ENCODE assay signal across 15 cellular contexts in genomic region chr15:90024406-90024805, GRCh38. TPM values are rescaled to one million over a fixed set of nuclear protein-coding genes. Genes with fewer than 3 reads are reported as not detected.
DNase-seq lines count a peak whose midpoint lies in the region; ATAC-seq and TF ChIP-seq lines count a peak whose summit lies in the region.
"Had no signal": no experiment of that assay in that cellular context is flagged by ENCODE, and none has a peak within 500 bp of the region (broad histone marks: within the 10 kb centered on the region; RNA-seq: fewer than 3 reads in every experiment).

No MANE protein-coding gene starts in this region.

- no peak overlapping the region for H2BK120ac ChIP-seq in mesendoderm (ENCODE audit: low read depth, low read length)

- ATAC-seq in CD4-positive, CD25-positive, alpha-beta regulatory T cell (ENCODE audit: low read depth in 2 of 2): no peak
- ATAC-seq: HCT116 had no signal

- CTCF ChIA-PET in GM10248 (lab: Yijun Ruan, JAX): no interaction called here
- CTCF ChIA-PET in CD8-positive, alpha-beta memory T cell (lab: Charles Lee): no interaction called here

- no peak overlapping the region for H2AFZ ChIP-seq in Karpas-422 (ENCODE audit: low read length)

- H3K36me3 ChIP-seq in CD4-positive, CD25-positive, alpha-beta regulatory T cell (ENCODE audit: control insufficient read depth, insufficient read depth, low read length): no peaks in the 10 kb centered on the region
- H3K36me3 ChIP-seq in Karpas-422 (ENCODE audit: insufficient read depth, low read length): no peaks in the 10 kb centered on the region
- peaks cover 1% of the 10 kb centered on the region for H3K36me3 ChIP-seq in mesendoderm (ENCODE audit: control insufficient read depth, insufficient read depth, low read length)
- H3K36me3 ChIP-seq in sigmoid colon: no peaks in the 10 kb centered on the region
- no peaks in the 10 kb centered on the region for H3K36me3 ChIP-seq in CD8-positive, alpha-beta memory T cell (ENCODE audit: insufficient read depth, low read length)

- intact Hi-C loops in sigmoid colon (cut with DNase I): no loop called here

- no peak overlapping the region for H3K4me3 ChIP-seq in CD4-positive, CD25-positive, alpha-beta regulatory T cell (ENCODE audit: low read depth, low read length)
- H3K4me3 ChIP-seq in Karpas-422 (ENCODE audit: low read length): no peak overlapping the region
- no peak overlapping the region for H3K4me3 ChIP-seq in mesendoderm (ENCODE audit: low read length)
- no peak overlapping the region for H3K4me3 ChIP-seq in sigmoid colon
- H3K4me3 ChIP-seq in CD8-positive, alpha-beta memory T cell (ENCODE audit: low read length): no peak overlapping the region

- TF ChIP-seq CTCF in sigmoid colon (IDR thresholded peaks at IDR 0.05) (no peak), GM10248 (IDR thresholded peaks at IDR 0.05; ENCODE audit: control extremely low read depth, extremely low read depth, low read depth, missing control alignments) (no peak)

- H3K9me2 ChIP-seq in Karpas-422 (replicated peaks; ENCODE audit: insufficient read depth, low read length): no peaks in the 10 kb centered on the region

- H3K56ac ChIP-seq in mesendoderm (ENCODE audit: low read length): no peak overlapping the region

- no peak overlapping the region for H4K5ac ChIP-seq in mesendoderm (ENCODE audit: low read length)

- no peak overlapping the region for H2BK5ac ChIP-seq in mesendoderm (ENCODE audit: low read length)

- peaks cover 33% of the 10 kb centered on the region for H3K79me1 ChIP-seq in mesendoderm (ENCODE audit: low read length)

- H3K27me3 ChIP-seq in CD4-positive, CD25-positive, alpha-beta regulatory T cell (ENCODE audit: control insufficient read depth, insufficient read depth, low read length): no peaks in the 10 kb centered on the region
- H3K27me3 ChIP-seq in Karpas-422 (ENCODE audit: low read length) (no peaks in the 10 kb centered on the region), mesendoderm (ENCODE audit: insufficient read depth, low read length, poor library complexity) (no peaks in the 10 kb centered on the region), sigmoid colon (no peaks in the 10 kb centered on the region)
- H3K27me3 ChIP-seq in CD8-positive, alpha-beta memory T cell (ENCODE audit: insufficient read depth, low read length, poor library complexity, severe bottlenecking): no peaks in the 10 kb centered on the region

- no peaks in the 10 kb centered on the region for H4K20me1 ChIP-seq in Karpas-422 (ENCODE audit: insufficient read depth, low read depth, low read length)

- peaks cover 0 to 4% of the 10 kb centered on the region in 2 experiments for H3K9me3 ChIP-seq in CD4-positive, CD25-positive, alpha-beta regulatory T cell (ENCODE audit: control insufficient read depth in 2 of 2, low read length in 2 of 2)
- H3K9me3 ChIP-seq in Karpas-422 (ENCODE audit: low read length): no peaks in the 10 kb centered on the region
- no peaks in the 10 kb centered on the region for H3K9me3 ChIP-seq in sigmoid colon
- no peaks in the 10 kb centered on the region for H3K9me3 ChIP-seq in CD8-positive, alpha-beta memory T cell (ENCODE audit: low read length)

- H3K4me1 Mint-ChIP-seq in CD4-positive, CD25-positive, alpha-beta regulatory T cell: peaks cover 6 to 34% (median 24%) of the 10 kb centered on the region in 4 donors
- peaks cover 14 to 29% (median 17%) of the 10 kb centered on the region in 3 donors for H3K4me1 Mint-ChIP-seq in CD8-positive, alpha-beta memory T cell

- H3K18ac ChIP-seq in mesendoderm (ENCODE audit: low read length): no peak overlapping the region

- TF ChIP-seq POLR2A in sigmoid colon (IDR thresholded peaks at IDR 0.05): no peak

- no peak overlapping the region for H3K4ac ChIP-seq in mesendoderm (ENCODE audit: low read depth, low read length)

- peaks cover 0 to 7% (median 0%) of the 10 kb centered on the region in 7 donors for H3K9me3 Mint-ChIP-seq in CD4-positive, CD25-positive, alpha-beta regulatory T cell
- H3K9me3 Mint-ChIP-seq in CD8-positive, alpha-beta memory T cell: no peaks in the 10 kb centered on the region
- H3K9me3 Mint-ChIP-seq: IgD-negative memory B cell had no signal

- no peaks in the 10 kb centered on the region for H3K27me3 Mint-ChIP-seq in CD4-positive, CD25-positive, alpha-beta regulatory T cell
- no peaks in the 10 kb centered on the region for H3K27me3 Mint-ChIP-seq in CD8-positive, alpha-beta memory T cell
- H3K27me3 Mint-ChIP-seq: B cell, IgD-negative memory B cell had no signal

- no peak overlapping the region for H2BK15ac ChIP-seq in mesendoderm (replicated peaks; ENCODE audit: low read depth)

- POLR2A ChIA-PET in GM10248 (lab: Yijun Ruan, JAX): no interaction called here
- POLR2A ChIA-PET in CD8-positive, alpha-beta memory T cell (lab: Charles Lee): no interaction called here

- WGBS in mesendoderm (ENCODE audit: extremely low coverage, insufficient coverage, low lambda C conversion rate): no CpG with 5 or more reads among the region's 4 CpGs
- 92 to 94% methylated on average over 4 of the region's 4 CpGs for WGBS in sigmoid colon, 2 donors

- H3K23ac ChIP-seq in mesendoderm (ENCODE audit: low read length): peak overlapping the region; percentile 80

- H3K36me3 Mint-ChIP-seq in CD4-positive, CD25-positive, alpha-beta regulatory T cell: peaks cover 9% of the 10 kb centered on the region
- peaks cover 2 to 6% (median 2%) of the 10 kb centered on the region in 3 donors for H3K36me3 Mint-ChIP-seq in CD8-positive, alpha-beta memory T cell

- DNase-seq in CD4-positive, CD25-positive, alpha-beta regulatory T cell: no peak
- DNase-seq in Karpas-422 (no peak), mesendoderm (no peak), sigmoid colon (peak; percentile 41), 8988T (no peak), GM10248 (ENCODE audit: extremely low spot score) (no peak)
- no peak for DNase-seq in CD8-positive, alpha-beta memory T cell
- DNase-seq: NCI-H146, NCI-H2081 treated with DMSO at 0.1 percent for 48 hours, NCI-H226, NCI-H526, SIG-M5 had no signal

- H3K27ac ChIP-seq in CD4-positive, CD25-positive, alpha-beta regulatory T cell (ENCODE audit: insufficient read depth, low read length, poor library complexity, severe bottlenecking): no peak overlapping the region
- H3K27ac ChIP-seq in Karpas-422 (ENCODE audit: low read length) (no peak overlapping the region), mesendoderm (ENCODE audit: low read depth, low read length) (no peak overlapping the region), sigmoid colon (no peak overlapping the region)
- no peak overlapping the region for H3K27ac ChIP-seq in CD8-positive, alpha-beta memory T cell (ENCODE audit: low read depth, low read length)

- H2AK5ac ChIP-seq in mesendoderm (ENCODE audit: low read length): no peak overlapping the region

- no peaks in the 10 kb centered on the region for H3K4me1 ChIP-seq in CD4-positive, CD25-positive, alpha-beta regulatory T cell (ENCODE audit: control insufficient read depth, insufficient read depth, low read length, poor library complexity, severe bottlenecking)
- H3K4me1 ChIP-seq in Karpas-422 (ENCODE audit: low read length): peaks cover 43% of the 10 kb centered on the region
- H3K4me1 ChIP-seq in mesendoderm (ENCODE audit: control insufficient read depth, low read depth, low read length): peaks cover 3% of the 10 kb centered on the region
- H3K4me1 ChIP-seq in sigmoid colon: peaks cover 0 to 21% (median 19%) of the 10 kb centered on the region in 4 donors
- H3K4me1 ChIP-seq in CD8-positive, alpha-beta memory T cell (ENCODE audit: insufficient read depth, low read length): no peaks in the 10 kb centered on the region

- no peak for TF ChIP-seq EP300 in sigmoid colon (IDR thresholded peaks at IDR 0.05)

- H3K9ac ChIP-seq in Karpas-422 (ENCODE audit: low read length): no peak overlapping the region
- H3K9ac ChIP-seq in mesendoderm (ENCODE audit: low read length): no peak overlapping the region

- H3K4me2 ChIP-seq in Karpas-422 (ENCODE audit: low read depth, low read length, poor library complexity, severe bottlenecking) (peak overlapping the region; percentile 15), mesendoderm (ENCODE audit: low read length) (no peak overlapping the region)

- H4K8ac ChIP-seq in mesendoderm (ENCODE audit: low read depth, low read length): no peak overlapping the region

- H3K79me2 ChIP-seq in Karpas-422 (ENCODE audit: low read length) (peaks cover 97% of the 10 kb centered on the region), mesendoderm (ENCODE audit: control insufficient read depth, insufficient read depth, low read length) (peaks cover 40% of the 10 kb centered on the region)

- H3K27ac Mint-ChIP-seq in CD4-positive, CD25-positive, alpha-beta regulatory T cell: peak overlapping the region in 2 of 3 donors; percentile 45 to 63
- peak overlapping the region in 1 of 8 donors; percentile 61 for H3K27ac Mint-ChIP-seq in CD8-positive, alpha-beta memory T cell
- H3K27ac Mint-ChIP-seq: B cell had no signal

- H3K4me3 Mint-ChIP-seq in CD4-positive, CD25-positive, alpha-beta regulatory T cell: no peak overlapping the region
- no peak overlapping the region for H3K4me3 Mint-ChIP-seq in CD8-positive, alpha-beta memory T cell
- H3K4me3 Mint-ChIP-seq: B cell, IgD-negative memory B cell had no signal

RNA-seq across cellular contexts. Expression of gene ZNF710, which starts 23.3 kb away (rescaled TPM):
- total RNA-seq in CD4-positive, CD25-positive, alpha-beta regulatory T cell: 16.3 TPM
- polyA plus RNA-seq in CD4-positive, CD25-positive, alpha-beta regulatory T cell: 1 to 10 TPM in 3 of 4 donors, under 1 TPM in 1; 0.88 to 2.4 (median 1.9) TPM
- total RNA-seq in Karpas-422 (2014; rRNA removed; shearing (Covaris generic); ENCODE audit: low replicate concordance): 25.2 and 32.3 TPM in 2 replicates
- 51.0 TPM for polyA plus RNA-seq in mesendoderm (2013, experiment 1 of 2)
- polyA plus RNA-seq in mesendoderm (2013, experiment 2 of 2): 54.6 TPM
- 10 to 100 TPM in 1 of 4 donors, 1 to 10 TPM in 3; 5.3 to 10.0 (median 7.5) TPM for total RNA-seq in sigmoid colon
- polyA plus RNA-seq in sigmoid colon: 10 to 100 TPM; 13.8 to 28.2 (median 24.1) TPM
- total RNA-seq in CD8-positive, alpha-beta memory T cell: 10 to 100 TPM; 13.2 TPM
- polyA plus RNA-seq in CD8-positive, alpha-beta memory T cell: 2.6 TPM
